12 cellular contexts compared by ENCODE assay signal in the genomic region with DNA sequence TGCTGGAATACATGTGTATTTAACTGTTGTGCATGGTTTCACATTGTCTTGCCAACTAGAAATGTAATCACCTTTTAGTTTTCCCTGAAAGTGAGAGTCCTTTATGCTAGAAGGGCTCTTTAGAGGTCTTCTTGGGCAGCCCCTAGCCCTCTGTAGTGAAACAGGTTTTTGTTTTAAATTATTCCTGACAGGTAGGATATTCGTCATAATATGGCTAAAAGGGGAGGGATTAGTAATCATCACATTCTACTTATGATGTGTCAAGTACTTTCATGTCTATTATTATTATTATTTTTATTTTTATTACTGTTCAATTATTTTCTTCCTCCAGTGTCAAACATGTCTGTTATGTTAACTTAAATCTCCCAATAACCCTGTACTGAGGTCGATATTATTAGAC. TPM values are rescaled to one million over a fixed set of nuclear protein-coding genes. Genes with fewer than 3 reads are reported as not detected.
DNase-seq lines count a peak whose midpoint lies in the region; ATAC-seq and TF ChIP-seq lines count a peak whose summit lies in the region.
"Had no signal": no experiment of that assay in that cellular context is flagged by ENCODE, and none has a peak within 500 bp of the region (broad histone marks: within the 10 kb centered on the region; RNA-seq: fewer than 3 reads in every experiment).

No MANE protein-coding gene starts in this region.

- no peak overlapping the region for H2BK12ac ChIP-seq in mesenchymal stem cell (ENCODE audit: low read length in 2 of 2)

- no peak overlapping the region for H3K4ac ChIP-seq in mesenchymal stem cell (ENCODE audit: low read depth in 1 of 2, low read length in 2 of 2)

- no peak overlapping the region for H3K14ac ChIP-seq in mesenchymal stem cell (ENCODE audit: low read length in 2 of 2)

- peaks cover 22% of the 10 kb centered on the region for H3K79me2 ChIP-seq in neural progenitor cell (ENCODE audit: low read depth)

- H3K4me3 ChIP-seq in mesenchymal stem cell (ENCODE audit: insufficient read depth in 1 of 2, low read depth in 1 of 2, low read length in 2 of 2) (no peak overlapping the region), neural progenitor cell (no peak overlapping the region)
- H3K4me3 ChIP-seq: skin epidermis had no signal

- no peaks in the 10 kb centered on the region for H3K79me1 ChIP-seq in mesenchymal stem cell (replicated peaks; ENCODE audit: low read length, poor library complexity, severe bottlenecking)

- no peak overlapping the region for H2AK5ac ChIP-seq in mesenchymal stem cell (ENCODE audit: low read length, severe bottlenecking)

- H2BK120ac ChIP-seq in mesenchymal stem cell (ENCODE audit: low read depth, low read length) = no peak overlapping the region

- H3K18ac ChIP-seq in mesenchymal stem cell (ENCODE audit: low read depth in 1 of 2, low read length in 2 of 2) = no peak overlapping the region

- POLR2A ChIA-PET in activated CD8-positive, alpha-beta T cell treated with anti-CD3 and anti-CD28 coated beads, Interleukin-2, amount 10 ng/mL, durations not matched to agents 7 days and 5 days (lab: Charles Lee) = interaction anchor here (0.7 kb wide), 1 partner anchor 13 kb away, joined by 3 read pairs; no protein-coding TSS in a partner anchor

- H4K91ac ChIP-seq in mesenchymal stem cell (ENCODE audit: low read length) = no peak overlapping the region

- H3K9ac ChIP-seq in mesenchymal stem cell (ENCODE audit: low read length) = peak overlapping the region; percentile 71
- no peak overlapping the region for H3K9ac ChIP-seq in neural progenitor cell

- H2BK15ac ChIP-seq in mesenchymal stem cell (ENCODE audit: low read depth, poor library complexity, severe bottlenecking) = no peak overlapping the region

- H3K27me3 Mint-ChIP-seq in stimulated activated naive CD8-positive, alpha-beta T cell treated with anti-CD3 and anti-CD28 coated beads, Interleukin-15, Interleukin-2, amounts not matched to agents 100 ng/mL and 50 ng/mL, for 24 hours = no peaks in the 10 kb centered on the region
- H3K27me3 Mint-ChIP-seq in stimulated activated naive CD8-positive, alpha-beta T cell treated with anti-CD3 and anti-CD28 coated beads, Interleukin-15, amount 100 ng/mL, for 72 hours = no peaks in the 10 kb centered on the region
- H3K27me3 Mint-ChIP-seq in activated CD8-positive, alpha-beta T cell treated with anti-CD3 and anti-CD28 coated beads, Interleukin-2, amount 10 ng/mL, durations not matched to agents 7 days and 5 days (ENCODE audit: low read depth) = no peaks in the 10 kb centered on the region
- H3K27me3 Mint-ChIP-seq in neural progenitor cell (ENCODE audit: insufficient read depth, low read depth) = peaks cover 2% of the 10 kb centered on the region

- H3K27me3 ChIP-seq in mesenchymal stem cell (ENCODE audit: control insufficient read depth in 1 of 2, insufficient read depth in 1 of 2, low read length in 2 of 2) (peaks cover 0 to 5% of the 10 kb centered on the region in 2 experiments), neural progenitor cell (no peaks in the 10 kb centered on the region)

- H4K20me1 ChIP-seq in neural progenitor cell (ENCODE audit: low read depth) = peaks cover 7% of the 10 kb centered on the region

- CTCF ChIA-PET in activated CD8-positive, alpha-beta T cell treated with anti-CD3 and anti-CD28 coated beads, Interleukin-2, amount 10 ng/mL, durations not matched to agents 7 days and 5 days (lab: Charles Lee) = interaction anchor here (0.7 to 2.2 kb wide), 5 partner anchors 8 to 106 kb away, joined by 3 to 16 read pairs (median 4); no protein-coding TSS in a partner anchor

- no peak overlapping the region for H4K8ac ChIP-seq in mesenchymal stem cell (ENCODE audit: low read length)

- H3K23ac ChIP-seq in mesenchymal stem cell (ENCODE audit: low read length in 2 of 2) = no peak overlapping the region

- H3K4me2 ChIP-seq in mesenchymal stem cell (ENCODE audit: low read length, poor library complexity, severe bottlenecking) = no peak overlapping the region
- no peak overlapping the region for H3K4me2 ChIP-seq in neural progenitor cell

- no peak for ATAC-seq in stimulated activated naive CD8-positive, alpha-beta T cell treated with anti-CD3 and anti-CD28 coated beads, Interleukin-15, amount 100 ng/mL, for 72 hours
- no peak for ATAC-seq in activated CD8-positive, alpha-beta T cell treated with anti-CD3 and anti-CD28 coated beads, Interleukin-2, amount 10 ng/mL, durations not matched to agents 7 days and 5 days
- no peak for ATAC-seq in HG02588 (IDR thresholded peaks at IDR 0.05; ENCODE audit: unreplicated experiment)

- H3K36me3 ChIP-seq in mesenchymal stem cell (ENCODE audit: control insufficient read depth in 1 of 2, insufficient read depth in 2 of 2, low read depth in 1 of 2, low read length in 2 of 2) = peaks cover 5 to 7% of the 10 kb centered on the region in 2 experiments
- H3K36me3 ChIP-seq in neural progenitor cell = no peaks in the 10 kb centered on the region

- H3K4me1 Mint-ChIP-seq in stimulated activated naive CD8-positive, alpha-beta T cell treated with anti-CD3 and anti-CD28 coated beads, Interleukin-15, Interleukin-2, amounts not matched to agents 100 ng/mL and 50 ng/mL, for 24 hours (ENCODE audit: low read depth) = peaks cover 98% of the 10 kb centered on the region
- H3K4me1 Mint-ChIP-seq in stimulated activated naive CD8-positive, alpha-beta T cell treated with anti-CD3 and anti-CD28 coated beads, Interleukin-15, amount 100 ng/mL, for 72 hours = peaks cover 93% of the 10 kb centered on the region
- H3K4me1 Mint-ChIP-seq in activated CD8-positive, alpha-beta T cell treated with anti-CD3 and anti-CD28 coated beads, Interleukin-2, amount 10 ng/mL, durations not matched to agents 7 days and 5 days (ENCODE audit: low read depth) = peaks cover 86% of the 10 kb centered on the region
- peaks cover 7% of the 10 kb centered on the region for H3K4me1 Mint-ChIP-seq in neural progenitor cell

- H3F3A ChIP-seq in neural progenitor cell (ENCODE audit: low read depth) = no peaks in the 10 kb centered on the region

- peaks cover 68% of the 10 kb centered on the region for H3K36me3 Mint-ChIP-seq in stimulated activated naive CD8-positive, alpha-beta T cell treated with anti-CD3 and anti-CD28 coated beads, Interleukin-15, Interleukin-2, amounts not matched to agents 100 ng/mL and 50 ng/mL, for 24 hours (ENCODE audit: low read depth)
- H3K36me3 Mint-ChIP-seq in activated CD8-positive, alpha-beta T cell treated with anti-CD3 and anti-CD28 coated beads, Interleukin-2, amount 10 ng/mL, durations not matched to agents 7 days and 5 days (ENCODE audit: low read depth) = peaks cover 65% of the 10 kb centered on the region
- peaks cover 4% of the 10 kb centered on the region for H3K36me3 Mint-ChIP-seq in neural progenitor cell

- H3K27ac ChIP-seq in mesenchymal stem cell (ENCODE audit: low read length, poor library complexity, severe bottlenecking) (no peak overlapping the region), neural progenitor cell (no peak overlapping the region)

- peak overlapping the region; percentile 51 for H3K4me3 Mint-ChIP-seq in stimulated activated naive CD8-positive, alpha-beta T cell treated with anti-CD3 and anti-CD28 coated beads, Interleukin-15, Interleukin-2, amounts not matched to agents 100 ng/mL and 50 ng/mL, for 24 hours
- H3K4me3 Mint-ChIP-seq in stimulated activated naive CD8-positive, alpha-beta T cell treated with anti-CD3 and anti-CD28 coated beads, Interleukin-15, amount 100 ng/mL, for 72 hours = peak overlapping the region in 1 of 2 donors; percentile 57
- peak overlapping the region; percentile 12 for H3K4me3 Mint-ChIP-seq in activated CD8-positive, alpha-beta T cell treated with anti-CD3 and anti-CD28 coated beads, Interleukin-2, amount 10 ng/mL, durations not matched to agents 7 days and 5 days
- H3K4me3 Mint-ChIP-seq in neural progenitor cell = no peak overlapping the region

- H3K4me1 ChIP-seq in mesenchymal stem cell (ENCODE audit: control insufficient read depth, insufficient read depth, low read depth, low read length) (peaks cover 16% of the 10 kb centered on the region), neural progenitor cell (no peaks in the 10 kb centered on the region)
- H3K4me1 ChIP-seq: Caco-2 had no signal

- H3K9me3 ChIP-seq in mesenchymal stem cell (ENCODE audit: control insufficient read depth, low read length) (no peaks in the 10 kb centered on the region), neural progenitor cell (ENCODE audit: low read depth) (no peaks in the 10 kb centered on the region)
- H3K9me3 ChIP-seq: Caco-2 had no signal

- H2AFZ ChIP-seq in mesenchymal stem cell (ENCODE audit: low read depth, low read length) (no peak overlapping the region), neural progenitor cell (replicated peaks) (no peak overlapping the region)

- no peak for TF ChIP-seq CTCF in neural progenitor cell (IDR thresholded peaks at IDR 0.05)

- WGBS in mesenchymal stem cell = 100% methylated on average over 1 of the region's 2 CpGs

- no peak overlapping the region for H2BK5ac ChIP-seq in mesenchymal stem cell (ENCODE audit: low read depth, low read length, poor library complexity, severe bottlenecking)

- no peaks in the 10 kb centered on the region for H3K9me3 Mint-ChIP-seq in stimulated activated naive CD8-positive, alpha-beta T cell treated with anti-CD3 and anti-CD28 coated beads, Interleukin-15, Interleukin-2, amounts not matched to agents 100 ng/mL and 50 ng/mL, for 24 hours
- H3K9me3 Mint-ChIP-seq in stimulated activated naive CD8-positive, alpha-beta T cell treated with anti-CD3 and anti-CD28 coated beads, Interleukin-15, amount 100 ng/mL, for 72 hours = no peaks in the 10 kb centered on the region
- H3K9me3 Mint-ChIP-seq in activated CD8-positive, alpha-beta T cell treated with anti-CD3 and anti-CD28 coated beads, Interleukin-2, amount 10 ng/mL, durations not matched to agents 7 days and 5 days (ENCODE audit: insufficient read depth) = no peaks in the 10 kb centered on the region
- peaks cover 2% of the 10 kb centered on the region for H3K9me3 Mint-ChIP-seq in neural progenitor cell

- no peak for DNase-seq in stimulated activated naive CD8-positive, alpha-beta T cell treated with anti-CD3 and anti-CD28 coated beads, Interleukin-15, amount 100 ng/mL, for 72 hours
- DNase-seq in activated CD8-positive, alpha-beta T cell treated with anti-CD3 and anti-CD28 coated beads, Interleukin-2, amount 10 ng/mL, durations not matched to agents 7 days and 5 days = no peak
- DNase-seq in mesenchymal stem cell (no peak), SIG-M5 (lab: John Stamatoyannopoulos, UW) (no peak), neural progenitor cell (ENCODE audit: low spot score) (no peak)
- no peak for DNase-seq in NK-92 treated with Interleukin-12 subunit alpha and Interleukin-12 subunit beta, amount 100 ng/mL, for 24 hours (lab: John Stamatoyannopoulos, UW)
- DNase-seq: activated CD8-positive, alpha-beta memory T cell treated with anti-CD3 and anti-CD28 coated beads, Interleukin-2, amount 50 U/mL, for 48 hours; Caco-2; NCI-H1417 had no signal

- peak overlapping the region; percentile 95 for H3K27ac Mint-ChIP-seq in stimulated activated naive CD8-positive, alpha-beta T cell treated with anti-CD3 and anti-CD28 coated beads, Interleukin-15, Interleukin-2, amounts not matched to agents 100 ng/mL and 50 ng/mL, for 24 hours
- H3K27ac Mint-ChIP-seq in stimulated activated naive CD8-positive, alpha-beta T cell treated with anti-CD3 and anti-CD28 coated beads, Interleukin-15, amount 100 ng/mL, for 72 hours = peak overlapping the region in 1 of 2 donors; percentile 62
- H3K27ac Mint-ChIP-seq in activated CD8-positive, alpha-beta T cell treated with anti-CD3 and anti-CD28 coated beads, Interleukin-2, amount 10 ng/mL, durations not matched to agents 7 days and 5 days = peak overlapping the region; percentile 81
- H3K27ac Mint-ChIP-seq in neural progenitor cell = no peak overlapping the region

RNA-seq across cellular contexts. Expression of a gene that starts 35.5 kb away (rescaled TPM):
- total RNA-seq in activated CD8-positive, alpha-beta T cell treated with anti-CD3 and anti-CD28 coated beads, Interleukin-2, amount 10 ng/mL, durations not matched to agents 7 days and 5 days = 100 to 1,000 TPM; 622 to 627 TPM
- polyA plus RNA-seq in mesenchymal stem cell (2013, experiment 1 of 2) = 287 TPM
- 277 TPM for polyA plus RNA-seq in mesenchymal stem cell (2013, experiment 2 of 2)
- 97.4 and 131 TPM in 2 replicates for total RNA-seq in neural progenitor cell (ENCODE audit: low replicate concordance)
